1 cellular context compared by ENCODE assay signal in genomic region chr11:43360361-43361032, GRCh38.
TF ChIP-seq lines count a peak whose summit lies in the region.

No MANE protein-coding gene starts in this region.

TF ChIP-seq in HepG2, 621 proteins besides CTCF, POLR2A, EP300 and RAD21 (continued from another document):
- no peak for TF ChIP-seq PRDM15 (CRISPR knock-in tag; IDR thresholded peaks at IDR 0.05)
- no peak for TF ChIP-seq ZNF687 (CRISPR knock-in tag; IDR thresholded peaks at IDR 0.05)
- TF ChIP-seq JUND (CRISPR knock-in tag; IDR thresholded peaks at IDR 0.05) = no peak
- TF ChIP-seq PCBP2 (optimal IDR thresholded peaks at IDR 0.05; ENCODE audit: low read depth, low read length, poor library complexity, severe bottlenecking) = no peak
- no peak for TF ChIP-seq HNRNPH1 (optimal IDR thresholded peaks at IDR 0.05; ENCODE audit: low read depth, low read length)
- no peak for TF ChIP-seq AFF4 (CRISPR knock-in tag; IDR thresholded peaks at IDR 0.05)
